Comparison of ENCODE assay signal across 9 cellular contexts in the genomic region with DNA sequence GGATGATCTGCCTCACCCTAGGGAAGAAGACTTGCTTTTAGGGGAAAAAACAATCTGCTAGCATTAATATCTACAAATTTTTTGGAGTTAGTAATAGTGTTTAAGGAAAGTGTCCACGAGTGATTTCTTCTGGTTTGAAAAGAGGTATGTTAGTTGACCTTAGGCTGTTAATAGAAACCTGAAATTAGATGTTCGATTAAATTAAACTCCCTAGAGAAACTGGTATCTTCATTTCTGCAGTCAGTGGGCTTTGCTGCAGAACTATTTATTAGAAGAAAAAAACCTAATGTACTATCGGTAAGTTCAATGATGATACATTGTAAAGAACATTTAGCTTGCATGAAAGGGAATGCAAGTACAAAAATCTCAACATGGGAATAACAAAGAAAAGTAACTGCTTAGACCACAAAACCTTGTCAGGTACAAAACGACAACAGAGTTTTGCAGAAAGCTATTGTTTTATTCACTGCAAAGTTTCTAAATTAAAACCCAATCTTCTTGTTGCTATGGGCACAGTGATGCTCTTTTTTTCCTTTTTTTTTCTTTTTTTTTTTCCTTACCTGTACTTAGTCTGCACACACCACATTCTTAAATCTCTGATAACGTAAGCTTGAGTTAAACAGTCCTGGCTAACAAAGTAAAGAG. TPM values are rescaled to one million over a fixed set of nuclear protein-coding genes. Genes with fewer than 3 reads are reported as not detected.
DNase-seq lines count a peak whose midpoint lies in the region; ATAC-seq, FAIRE-seq and TF ChIP-seq lines count a peak whose summit lies in the region.
"Had no signal": no experiment of that assay in that cellular context is flagged by ENCODE, and none has a peak within 500 bp of the region (broad histone marks: within the 10 kb centered on the region; RNA-seq: fewer than 3 reads in every experiment).

No MANE protein-coding gene starts in this region.

- intact Hi-C loops in spleen (cut with DNase I; ENCODE audit: low total_unique reads): no loop called here

- no peak overlapping the region for H3K9ac ChIP-seq in iPS-15b (ENCODE audit: low read depth, low read length)

- no peaks in the 10 kb centered on the region for H3K27me3 Mint-ChIP-seq in activated T-helper 17 cell treated with anti-CD3 and anti-CD28 coated beads, Interleukin-2, amount 50 U/mL, for 72 hours

- H3K27ac Mint-ChIP-seq in activated T-helper 17 cell treated with anti-CD3 and anti-CD28 coated beads, Interleukin-2, amount 50 U/mL, for 72 hours: no peak overlapping the region

- H3K4me3 ChIP-seq in HFF-Myc (replicated peaks; ENCODE audit: low read depth, low read length) (peak overlapping the region; percentile 71), iPS-15b (ENCODE audit: low read depth, low read length) (peak overlapping the region; percentile 57), spleen (peak overlapping the region; percentile 70 to 93 (median 80))

- H3K4me1 ChIP-seq in iPS-15b (ENCODE audit: control insufficient read depth, insufficient read depth, low read length) (peaks cover 39% of the 10 kb centered on the region), spleen (peaks cover 55 to 81% (median 73%) of the 10 kb centered on the region in 6 donors)

- H3K4me3 Mint-ChIP-seq in activated T-helper 17 cell treated with anti-CD3 and anti-CD28 coated beads, Interleukin-2, amount 50 U/mL, for 72 hours: peak overlapping the region; percentile 76

- H3K27ac ChIP-seq in spleen: peak overlapping the region; percentile 97 to 100 (median 99)

- peaks cover 2% of the 10 kb centered on the region for H3K9me3 Mint-ChIP-seq in activated T-helper 17 cell treated with anti-CD3 and anti-CD28 coated beads, Interleukin-2, amount 50 U/mL, for 72 hours

- H3K9me3 ChIP-seq in iPS-15b (ENCODE audit: control insufficient read depth, insufficient read depth, low read length) (no peaks in the 10 kb centered on the region), spleen (no peaks in the 10 kb centered on the region)

- DNase-seq in HFF-Myc (ENCODE audit: extremely low read depth, low read depth): no peak
- no peak for DNase-seq in spleen
- no peak for DNase-seq in HTR-8/SVneo (ENCODE audit: insufficient read length, low spot score)
- no peak for DNase-seq in effector CD4-positive, alpha-beta T cell
- DNase-seq in effector CD8-positive, alpha-beta T cell (lab: John Stamatoyannopoulos, UW): no peak
- DNase-seq: stimulated activated CD4-positive, alpha-beta T cell treated with anti-CD3 and anti-CD28 coated beads, Interleukin-4, amount 100 ng/mL, for 1 hour had no signal

- H3K27me3 ChIP-seq in iPS-15b (ENCODE audit: control insufficient read depth, insufficient read depth, low read length): peaks cover 17% of the 10 kb centered on the region
- H3K27me3 ChIP-seq in spleen (replicated peaks in 1 of 7): no peaks in the 10 kb centered on the region

- H3K4me1 Mint-ChIP-seq in activated T-helper 17 cell treated with anti-CD3 and anti-CD28 coated beads, Interleukin-2, amount 50 U/mL, for 72 hours: peaks cover 47% of the 10 kb centered on the region

- ATAC-seq in activated T-helper 17 cell treated with anti-CD3 and anti-CD28 coated beads, Interleukin-2, amount 50 U/mL, for 72 hours (replicated peaks): no peak
- ATAC-seq in HG03045 (IDR thresholded peaks at IDR 0.05; ENCODE audit: unreplicated experiment): no peak

- H3K36me3 Mint-ChIP-seq in activated T-helper 17 cell treated with anti-CD3 and anti-CD28 coated beads, Interleukin-2, amount 50 U/mL, for 72 hours (ENCODE audit: low read depth): no peaks in the 10 kb centered on the region

- 17 to 25% (median 22%) methylated on average over 5 of the region's 5 CpGs for WGBS in spleen, 5 donors

- TF ChIP-seq CTCF in HFF-Myc (IDR thresholded peaks at IDR 0.05; ENCODE audit: low read depth, low read length, missing control alignments) (no peak), spleen (IDR thresholded peaks at IDR 0.05 in 8 of 11, conservative IDR thresholded peaks at IDR 0.05 in 3 of 11) (no peak)

- no peaks in the 10 kb centered on the region for H3K36me3 ChIP-seq in iPS-15b (ENCODE audit: control insufficient read depth, insufficient read depth, low read length)
- no peaks in the 10 kb centered on the region for H3K36me3 ChIP-seq in spleen

- no peak for TF ChIP-seq POLR2A in spleen (IDR thresholded peaks at IDR 0.05)

- no peak for FAIRE-seq in HTR-8/SVneo (lab: Jason Lieb, UNC)

RNA-seq across cellular contexts. Expression of a gene that starts 2.0 kb away (rescaled TPM):
- 1 to 10 TPM; 4.3 to 5.5 TPM for total RNA-seq in activated T-helper 17 cell treated with anti-CD3 and anti-CD28 coated beads, Interleukin-2, amount 50 U/mL, for 72 hours
- total RNA-seq in spleen: 10 to 100 TPM; 60.6 to 87.5 (median 77.9) TPM
- 10 to 100 TPM in 1 of 3 donors, 1 to 10 TPM in 2; 8.0 to 16.4 (median 9.5) TPM for polyA plus RNA-seq in spleen

Comparison
In these comparisons a context has a peak if more than half of its experiments do, and no peak if none do; other contexts are left out.
1. RNA of a gene that starts 2.0 kb away (total RNA-seq): 60.6 to 87.5 TPM in spleen; 4.3 to 5.5 TPM in activated T-helper 17 cell treated with anti-CD3 and anti-CD28 coated beads, Interleukin-2, amount 50 U/mL, for 72 hours; every median in the first group is over 4 times any median in the second.
2. Peak in every context shown above with its lines, with median percentiles within 50 percentile points of each other: H3K4me3 ChIP-seq.